1 cellular context compared by ENCODE assay signal in genomic region chr13:75308222-75308621, GRCh38.
TF ChIP-seq lines count a peak whose summit lies in the region.

No MANE protein-coding gene starts in this region.

TF ChIP-seq in GM12878, 131 proteins besides CTCF, POLR2A, EP300 and RAD21 (continued from another document):
- TF ChIP-seq ZNF592 (IDR thresholded peaks at IDR 0.05), result no peak
- TF ChIP-seq ZNF687 (IDR thresholded peaks at IDR 0.05), result peak; percentile 30; the same call in 1 of the 2 replicates
- no peak for TF ChIP-seq FOS (IDR thresholded peaks at IDR 0.05; ENCODE audit: borderline replicate concordance, extremely low read depth, insufficient read length)
- TF ChIP-seq NFYA (IDR thresholded peaks at IDR 0.05; ENCODE audit: borderline replicate concordance, low read depth, low read length), result no peak
- peak; percentile 54 for TF ChIP-seq NR2F1 (conservative IDR thresholded peaks at IDR 0.05)
- no peak for TF ChIP-seq IKZF2 (IDR thresholded peaks at IDR 0.05)
- no peak for TF ChIP-seq SIX5 (IDR thresholded peaks at IDR 0.05; ENCODE audit: low read depth, low read length, severe bottlenecking)
- 0 out of 2 replicates have a peak, but pooled peaks have one; percentile 38 for TF ChIP-seq ZNF24 (IDR thresholded peaks at IDR 0.05)
- TF ChIP-seq SKIL (IDR thresholded peaks at IDR 0.05; ENCODE audit: low read depth, poor library complexity, severe bottlenecking), result peak; percentile 18
- no peak for TF ChIP-seq SMAD1 (IDR thresholded peaks at IDR 0.05; ENCODE audit: low read depth, partially characterized antibody)
- TF ChIP-seq MEF2B (IDR thresholded peaks at IDR 0.05; ENCODE audit: partially characterized antibody, poor library complexity, severe bottlenecking), result no peak
- TF ChIP-seq ZBTB4 (CRISPR knock-in tag; IDR thresholded peaks at IDR 0.05), result no peak
- TF ChIP-seq ZBTB11 (CRISPR knock-in tag; IDR thresholded peaks at IDR 0.05), result no peak
- TF ChIP-seq MTA2 (IDR thresholded peaks at IDR 0.05; ENCODE audit: low read depth), result no peak
- TF ChIP-seq SMARCA5 (IDR thresholded peaks at IDR 0.05), result 0 out of 2 replicates have a peak, but pooled peaks have one; percentile 41
- TF ChIP-seq SIN3A (IDR thresholded peaks at IDR 0.05; ENCODE audit: low read depth, low read length), result no peak
- no peak for TF ChIP-seq STAT1 (conservative IDR thresholded peaks at IDR 0.05)
